Comparison of ENCODE assay signal across 23 cellular contexts in the genomic region with DNA sequence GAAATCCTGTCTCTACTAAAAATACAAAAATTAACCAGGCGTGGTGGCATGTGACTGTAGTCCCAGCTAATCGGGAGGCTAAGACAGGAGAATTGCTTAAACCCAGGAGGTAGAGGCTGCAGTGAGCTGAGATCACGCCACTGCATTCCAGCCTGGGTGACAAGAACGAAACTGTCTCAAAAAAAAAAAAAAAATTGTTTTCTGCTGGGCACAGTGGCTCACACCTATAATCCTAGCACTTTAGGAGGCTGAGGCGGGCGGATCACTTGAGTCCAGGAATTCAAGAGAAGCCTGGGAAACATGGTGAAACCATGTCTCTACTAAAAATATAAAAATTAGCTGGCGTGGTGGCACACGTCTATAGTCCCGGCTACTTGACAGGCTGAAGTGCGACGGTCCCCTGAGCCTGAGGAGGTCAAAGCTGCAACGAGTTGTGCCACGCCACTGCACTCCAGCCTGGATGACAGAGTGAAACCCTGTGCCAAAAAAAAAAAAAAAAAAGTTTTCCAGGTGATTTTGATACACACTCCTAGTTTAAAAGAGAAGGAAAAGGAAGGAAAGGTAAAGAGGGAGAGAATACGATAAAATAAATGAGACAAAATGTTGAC.
"Had no signal": no experiment of that assay in that cellular context is flagged by ENCODE, and none has a peak within 500 bp of the region (broad histone marks: within the 10 kb centered on the region; RNA-seq: fewer than 3 reads in every experiment).

No MANE protein-coding gene starts in this region.

- H3K27ac ChIP-seq: colonic mucosa, dorsolateral prefrontal cortex, hepatocyte, psoas muscle, sigmoid colon, skin epidermis, stomach, vagina had no signal

- H3K9me3 ChIP-seq: colonic mucosa, psoas muscle, sigmoid colon, stomach, thoracic aorta, vagina had no signal

- ATAC-seq: naive thymus-derived CD4-positive, alpha-beta T cell; psoas muscle had no signal

- DNase-seq: colonic mucosa; dorsolateral prefrontal cortex; effector CD8-positive, alpha-beta T cell; foreskin melanocyte; head of caudate nucleus; kidney; left cardiac atrium; mesendoderm; naive thymus-derived CD4-positive, alpha-beta T cell; nephron progenitor cell; psoas muscle; retina; sigmoid colon; stimulated activated CD4-positive, alpha-beta T cell treated with anti-CD3 and anti-CD28 coated beads, Interleukin-2, amount 100 ng/mL, for 24 hours; stimulated activated CD4-positive, alpha-beta T cell treated with anti-CD3 and anti-CD28 coated beads, Interleukin-4, amount 100 ng/mL, for 4 hours; stimulated activated naive CD4-positive, alpha-beta T cell; stomach; substantia nigra had no signal

- H3K4me1 ChIP-seq: colonic mucosa, vagina had no signal

- H3K4me3 Mint-ChIP-seq: naive thymus-derived CD4-positive, alpha-beta T cell; nephron progenitor cell; type B pancreatic cell had no signal

- H3K36me3 ChIP-seq: colonic mucosa, sigmoid colon, stomach, thoracic aorta, vagina had no signal

- H3K36me3 Mint-ChIP-seq: type B pancreatic cell had no signal

- H3K27me3 Mint-ChIP-seq: naive thymus-derived CD4-positive, alpha-beta T cell; type B pancreatic cell had no signal

- H3K27ac Mint-ChIP-seq: nephron progenitor cell, type B pancreatic cell had no signal

- H3K27me3 ChIP-seq: colonic mucosa, dorsolateral prefrontal cortex, hepatocyte, sigmoid colon, stomach, vagina had no signal

- H3K4me1 Mint-ChIP-seq: nephron progenitor cell had no signal

- H3K9me3 Mint-ChIP-seq: naive thymus-derived CD4-positive, alpha-beta T cell; nephron progenitor cell; type B pancreatic cell had no signal

- H3K4me3 ChIP-seq: colonic mucosa, dorsolateral prefrontal cortex, hepatocyte, psoas muscle, sigmoid colon, skin epidermis, stomach, thoracic aorta, vagina had no signal
